9 cellular contexts compared by ENCODE assay signal in genomic region chr1:19454265-19455198, GRCh38. TPM values are rescaled to one million over a fixed set of nuclear protein-coding genes. Genes with fewer than 3 reads are reported as not detected.
A peak's percentile ranks its signal among the peaks of the same experiment; 100 is the strongest.
DNase-seq lines count a peak whose midpoint lies in the region; ATAC-seq, FAIRE-seq and TF ChIP-seq lines count a peak whose summit lies in the region.
"Had no signal": no experiment of that assay in that cellular context is flagged by ENCODE, and none has a peak within 500 bp of the region (broad histone marks: within the 10 kb centered on the region; RNA-seq: fewer than 3 reads in every experiment).

No MANE protein-coding gene starts in this region.

- no peaks in the 10 kb centered on the region for H3K27me3 Mint-ChIP-seq in activated CD4-positive, alpha-beta T cell treated with anti-CD3 and anti-CD28 coated beads for 36 hours
- H3K27me3 Mint-ChIP-seq in mesothelial cell of epicardium (ENCODE audit: low read depth) = no peaks in the 10 kb centered on the region

- no peaks in the 10 kb centered on the region for H3K9me3 Mint-ChIP-seq in activated CD4-positive, alpha-beta T cell treated with anti-CD3 and anti-CD28 coated beads for 36 hours (ENCODE audit: low read depth)
- no peaks in the 10 kb centered on the region for H3K9me3 Mint-ChIP-seq in mesothelial cell of epicardium

- peaks cover 6% of the 10 kb centered on the region for H3K9me1 ChIP-seq in K562 (ENCODE audit: control insufficient read depth, insufficient read depth, low read length)

- H3K9me3 ChIP-seq in K562 (replicated peaks; ENCODE audit: control insufficient read depth, insufficient read depth, low read depth, low read length) (no peaks in the 10 kb centered on the region), thoracic aorta (no peaks in the 10 kb centered on the region)
- H3K9me3 ChIP-seq: A549 had no signal

- whole genome bisulfite sequencing in K562 (ENCODE audit: insufficient coverage, low coverage, missing lambda C conversion rate) = 64% methylated on average over 13 of the region's 13 CpGs

- H3K27me3 ChIP-seq in K562 (ENCODE audit: control insufficient read depth in 2 of 2, insufficient read depth in 2 of 2, low read length in 2 of 2) = no peaks in the 10 kb centered on the region
- no peaks in the 10 kb centered on the region for H3K27me3 ChIP-seq in thoracic aorta (replicated peaks; ENCODE audit: insufficient read depth)

- H3K4me1 ChIP-seq in K562 (replicated peaks in 1 of 2; ENCODE audit: control insufficient read depth in 2 of 2, insufficient read depth in 2 of 2, low read length in 2 of 2) = peaks cover 0 to 11% of the 10 kb centered on the region in 2 experiments; a peak in 3 of 5 replicates
- peaks cover 89 to 99% of the 10 kb centered on the region in 2 donors for H3K4me1 ChIP-seq in thoracic aorta (ENCODE audit: control insufficient read depth in 1 of 2, low read depth in 2 of 2)

- H3K4me3 ChIP-seq in K562 = no peak overlapping the region
- H3K4me3 ChIP-seq in thoracic aorta = peak overlapping the region; percentile 29
- H3K4me3 ChIP-seq: A549 had no signal

- no peak for TF ChIP-seq EP300 in K562 (IDR thresholded peaks at IDR 0.05; ENCODE audit: low read length)

- H3K36me3 ChIP-seq in K562 (ENCODE audit: control insufficient read depth, insufficient read depth, low read length) = no peaks in the 10 kb centered on the region; the same call in 2 of the 3 replicates
- H3K36me3 ChIP-seq in thoracic aorta = no peaks in the 10 kb centered on the region

- peaks cover 78% of the 10 kb centered on the region for H3K79me2 ChIP-seq in K562 (ENCODE audit: control insufficient read depth, insufficient read depth, low read length)

- no peak overlapping the region for H2AFZ ChIP-seq in K562 (ENCODE audit: low read depth, low read length)

- FAIRE-seq in K562 (lab: Jason Lieb, UNC) = no peak
- FAIRE-seq: A549 had no signal

- H3K36me3 Mint-ChIP-seq in activated CD4-positive, alpha-beta T cell treated with anti-CD3 and anti-CD28 coated beads for 36 hours (ENCODE audit: low read depth) = peaks cover 18% of the 10 kb centered on the region
- no peaks in the 10 kb centered on the region for H3K36me3 Mint-ChIP-seq in mesothelial cell of epicardium

- H3K9ac ChIP-seq in K562 (ENCODE audit: insufficient read depth in 1 of 2, low read depth in 2 of 2, low read length in 2 of 2) = peak overlapping the region in 1 of 2 experiments; percentile 75; a peak in 2 of 4 replicates

- intact Hi-C loops in activated CD4-positive, alpha-beta T cell treated with anti-CD3 and anti-CD28 coated beads for 36 hours (cut with DNase I, micrococcal nuclease) = loop anchor here (5.0 to 10.0 kb wide), 2 partner anchors 143 to 500 kb away; partner anchors contain the start of gene IFFO2 (in 1 of the 2)
- intact Hi-C loops in K562 (cut with micrococcal nuclease) = no loop called here

- POLR2A ChIA-PET in activated CD4-positive, alpha-beta T cell treated with anti-CD3 and anti-CD28 coated beads for 36 hours (lab: Charles Lee) = interaction anchor here (0.6 to 1.3 kb wide), 5 partner anchors 17 to 231 kb away, joined by 3 to 5 read pairs (median 3); no protein-coding TSS in a partner anchor
- POLR2A ChIA-PET in K562 (lab: Yijun Ruan, JAX) = interaction anchor here (0.6 to 4.3 kb wide), 6 partner anchors 10 to 1394 kb away, joined by 3 to 22 read pairs (median 4); no protein-coding TSS in a partner anchor

- peaks cover 44% of the 10 kb centered on the region for H4K20me1 ChIP-seq in K562 (replicated peaks; ENCODE audit: control insufficient read depth, insufficient read depth, low read length)

- CTCF ChIA-PET in activated CD4-positive, alpha-beta T cell treated with anti-CD3 and anti-CD28 coated beads for 36 hours (lab: Charles Lee) = interaction anchor here (0.6 to 1.4 kb wide), 7 partner anchors 13 to 274 kb away, joined by 3 to 4 read pairs (median 3); no protein-coding TSS in a partner anchor
- CTCF ChIA-PET in K562 (lab: Yijun Ruan, JAX; ENCODE audit: low intra/inter-chr PET ratio) = no interaction called here

- in situ Hi-C loops in K562 (cut with MboI) = no loop called here

- H3K27ac Mint-ChIP-seq in activated CD4-positive, alpha-beta T cell treated with anti-CD3 and anti-CD28 coated beads for 36 hours = peak overlapping the region; percentile 89
- peak overlapping the region; percentile 54 for H3K27ac Mint-ChIP-seq in mesothelial cell of epicardium

- H3K4me3 Mint-ChIP-seq in activated CD4-positive, alpha-beta T cell treated with anti-CD3 and anti-CD28 coated beads for 36 hours = peak overlapping the region; percentile 30
- no peak overlapping the region for H3K4me3 Mint-ChIP-seq in mesothelial cell of epicardium

- no peak for TF ChIP-seq POLR2A in K562 (conservative IDR thresholded peaks at IDR 0.05)

- H3K27ac ChIP-seq in K562 (ENCODE audit: extremely low read depth, low read depth, low read length) (no peak overlapping the region), thoracic aorta (peak overlapping the region; percentile 89 to 91)
- H3K27ac ChIP-seq: A549 had no signal

- TF ChIP-seq CTCF in K562 (IDR thresholded peaks at IDR 0.05 in 2 of 3, conservative IDR thresholded peaks at IDR 0.05 in 1 of 3; ENCODE audit: insufficient read depth in 2 of 3, low read depth in 1 of 3, low read length in 3 of 3) (no peak), mesothelial cell of epicardium (IDR thresholded peaks at IDR 0.05; ENCODE audit: unreplicated experiment) (no peak), thoracic aorta (IDR thresholded peaks at IDR 0.05) (no peak)

- BruUV-seq in K562 (replicated peaks; lab: Mats Ljungman, UMichigan) = no TSS peak

- H3K4me2 ChIP-seq in K562 (ENCODE audit: insufficient read depth, low read length) = no peak overlapping the region
- H3K4me2 ChIP-seq: A549 had no signal

- TF ChIP-seq RAD21 in K562 (CRISPR knock-in tag; conservative IDR thresholded peaks at IDR 0.05 in 1 of 2, IDR thresholded peaks at IDR 0.05 in 1 of 2) = no peak

- peaks cover 89% of the 10 kb centered on the region for H3K4me1 Mint-ChIP-seq in activated CD4-positive, alpha-beta T cell treated with anti-CD3 and anti-CD28 coated beads for 36 hours
- peaks cover 55% of the 10 kb centered on the region for H3K4me1 Mint-ChIP-seq in mesothelial cell of epicardium

- peak; percentile 54 for DNase-seq in activated CD4-positive, alpha-beta T cell treated with anti-CD3 and anti-CD28 coated beads for 36 hours
- DNase-seq in activated CD4-positive, alpha-beta T cell treated with anti-CD3 and anti-CD28 coated beads, Interleukin-2, amount 50 U/mL, for 1 hour = no peak
- DNase-seq in K562 (ENCODE audit: extremely low read depth in 1 of 4, low spot score in 3 of 4) = no peak
- no peak for DNase-seq in mesothelial cell of epicardium (ENCODE audit: low spot score in 2 of 2, unreplicated experiment in 2 of 2)
- no peak for DNase-seq in thoracic aorta (ENCODE audit: low spot score)
- DNase-seq in cerebellum (ENCODE audit: low spot score) = no peak
- no peak for DNase-seq in iPS-NIHi7 (ENCODE audit: extremely low spot score)

- peak; percentile 86 for ATAC-seq in activated CD4-positive, alpha-beta T cell treated with anti-CD3 and anti-CD28 coated beads for 36 hours
- ATAC-seq in K562 (no peak), thoracic aorta (ENCODE audit: insufficient number of reproducible peaks, low FRiP score, low read depth) (no peak), HG03175 (IDR thresholded peaks at IDR 0.05; ENCODE audit: unreplicated experiment) (no peak)
- ATAC-seq: A549 had no signal

TF ChIP-seq in K562, 482 proteins besides CTCF, POLR2A, EP300 and RAD21 (continues in another document):
- TF ChIP-seq SRSF9 (IDR thresholded peaks at IDR 0.05; ENCODE audit: borderline replicate concordance, low read depth, low read length) (no peak), MNT (conservative IDR thresholded peaks at IDR 0.05) (no peak)

RNA-seq across cellular contexts. Expression of gene CAPZB, which starts 30.8 kb away (rescaled TPM):
- total RNA-seq in activated CD4-positive, alpha-beta T cell treated with anti-CD3 and anti-CD28 coated beads for 36 hours = 100 to 1,000 TPM; 320 to 346 TPM
- 58.6 and 64.0 TPM in 2 replicates for total RNA-seq in K562 (2011; cell fraction: chromatin; rRNA removed; ENCODE audit: low replicate concordance)
- total RNA-seq in K562 (2011; cell fraction: nucleolus; rRNA removed) = 43.2 and 43.8 TPM in 2 replicates
- 40.0 and 41.2 TPM in 2 replicates for total RNA-seq in K562 (2011; cell fraction: nucleoplasm; rRNA removed)
- 57.6 and 83.6 TPM in 2 replicates for total RNA-seq in K562 (2014; rRNA removed)
- 131 and 133 TPM in 2 replicates for total RNA-seq in K562 (2014; rRNA removed; fragmentation: Illumina TruSeq; extraction: Trizol)
- 147 and 148 TPM in 2 replicates for total RNA-seq in K562 (2015; rRNA removed; fragmentation: Illumina TruSeq; extraction: Trizol)
- total RNA-seq in K562 (2021) = 237 and 241 TPM in 2 replicates
- 119 and 122 TPM in 2 replicates for polyA plus RNA-seq in K562 (2011; rRNA removed)
- 110 and 143 TPM in 2 replicates for polyA plus RNA-seq in K562 (2011; cell fraction: cytosol; rRNA removed)
- polyA plus RNA-seq in K562 (2011; cell fraction: nucleus; rRNA removed) = 38.1 and 62.3 TPM in 2 replicates
- 277 and 310 TPM in 2 replicates for polyA plus RNA-seq in K562 (2012)
- 259 and 297 TPM in 2 replicates for polyA plus RNA-seq in K562 (2014; fragmentation: Illumina TruSeq; extraction: Trizol)
- 100 to 1,000 TPM in 1 of 2 experiments, 10 to 100 TPM in 1; 70.0 to 115 TPM for polyA plus RNA-seq in K562 (2014; fragmentation: Nextera tagmentation; extraction: Ambion mirVana)
- 125 and 134 TPM in 2 replicates for polyA plus RNA-seq in K562 (2014; rRNA removed)
- polyA minus RNA-seq in K562 (2011; rRNA and poly(A)+ RNA removed) = 103 TPM in 2 replicates
- 60.0 and 82.1 TPM in 2 replicates for polyA minus RNA-seq in K562 (2011; cell fraction: cytosol; rRNA and poly(A)+ RNA removed)
- polyA minus RNA-seq in K562 (2011; cell fraction: nucleus; rRNA and poly(A)+ RNA removed) = 10.9 and 20.8 TPM in 2 replicates
- 192 to 209 TPM (median 204 TPM) in 3 replicates for total RNA-seq in mesothelial cell of epicardium
- total RNA-seq in thoracic aorta = 100 to 1,000 TPM; 119 to 174 TPM
- total RNA-seq in cerebellum = 45.8 TPM
